3 cellular contexts compared by ENCODE assay signal in the genomic region with DNA sequence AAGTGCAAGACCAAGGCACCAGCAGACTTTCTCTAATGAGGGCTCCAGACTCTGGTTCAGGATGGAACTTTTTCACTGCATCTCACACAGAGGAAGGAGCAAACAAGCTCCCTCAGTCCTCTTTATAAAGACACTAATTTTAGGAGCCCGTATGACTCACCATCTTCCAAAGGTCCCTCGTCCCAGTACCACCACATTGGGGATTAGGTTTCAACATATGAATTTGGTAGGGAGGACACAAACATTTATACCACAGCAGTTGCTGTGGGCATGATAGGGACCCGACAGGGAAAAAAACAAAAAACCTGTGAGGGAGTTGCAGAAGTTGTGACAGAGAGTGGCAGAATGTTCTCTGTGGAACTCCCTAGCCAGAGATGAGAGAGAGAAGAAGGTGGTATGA.
"Had no signal": no experiment of that assay in that cellular context is flagged by ENCODE, and none has a peak within 500 bp of the region (broad histone marks: within the 10 kb centered on the region; RNA-seq: fewer than 3 reads in every experiment).

No MANE protein-coding gene starts in this region.

- H3K4me3 ChIP-seq: GM12878 had no signal

- ATAC-seq: GM12878 had no signal

- DNase-seq: GDM1, GF-D8 had no signal
